ENCODE assay signal across 1 cellular context in the genomic region with DNA sequence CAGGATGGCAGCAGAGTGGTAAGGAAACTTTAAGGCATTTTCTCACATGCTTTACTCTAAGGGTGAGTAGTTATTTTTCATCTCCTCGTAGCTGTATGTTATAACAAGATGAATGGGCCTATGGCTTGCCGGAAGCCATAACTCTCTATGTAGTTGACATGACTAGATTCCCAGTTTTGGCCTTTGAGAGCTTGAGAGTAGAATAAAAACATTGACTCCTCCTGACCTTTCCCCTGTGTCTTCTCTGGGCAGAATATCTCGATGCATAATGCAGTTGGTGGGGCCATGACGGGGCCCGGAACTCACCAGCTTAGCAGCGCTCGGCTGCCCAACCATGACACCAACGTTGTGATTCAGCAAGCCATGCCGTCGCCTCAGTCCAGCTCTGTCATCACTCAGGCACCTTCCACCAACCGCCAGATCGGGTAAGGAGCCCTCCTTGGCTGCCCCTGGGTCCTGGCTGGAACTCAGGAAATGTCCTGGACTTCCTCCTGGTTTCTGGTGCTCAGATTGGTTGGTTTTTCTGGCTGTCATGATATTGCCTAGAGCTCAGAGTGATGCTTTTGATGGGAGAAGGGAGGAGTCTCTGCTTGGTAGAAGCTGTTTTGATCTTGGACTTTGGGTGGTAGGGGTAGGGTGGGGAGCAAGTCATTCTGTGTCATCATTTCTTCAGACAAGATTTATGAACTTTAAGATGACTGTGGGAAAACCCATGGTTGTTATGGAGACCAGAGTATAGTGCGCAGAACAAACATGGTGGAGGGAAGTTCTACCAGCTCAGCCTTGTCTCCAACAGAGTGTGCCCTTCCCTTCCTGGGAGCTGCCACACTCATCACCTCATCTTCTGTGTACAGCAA.
A peak's percentile ranks its signal among the peaks of the same experiment; 100 is the strongest.
TF ChIP-seq lines count a peak whose summit lies in the region.

No MANE protein-coding gene starts in this region.

TF ChIP-seq in GM12878, 131 proteins besides CTCF, POLR2A, EP300 and RAD21 (continued from another document and continues in another):
- TF ChIP-seq TAF1 (IDR thresholded peaks at IDR 0.05; ENCODE audit: borderline replicate concordance, low read depth, low read length), result peak; percentile 57; the same call in 1 of the 2 replicates
- TF ChIP-seq RCOR1 (conservative IDR thresholded peaks at IDR 0.05; ENCODE audit: low read depth, low read length), result no peak
- no peak for TF ChIP-seq SMC3 (IDR thresholded peaks at IDR 0.05; ENCODE audit: borderline replicate concordance, low read length)
- no peak for TF ChIP-seq RELA (IDR thresholded peaks at IDR 0.05; ENCODE audit: borderline replicate concordance, partially characterized antibody)
- no peak for TF ChIP-seq ZNF274 (IDR thresholded peaks at IDR 0.05; ENCODE audit: insufficient read depth, insufficient read length)
- TF ChIP-seq MYC (IDR thresholded peaks at IDR 0.05; ENCODE audit: insufficient read depth, insufficient read length, insufficient replicate concordance, low read length, severe bottlenecking), result no peak
- no peak for TF ChIP-seq EZH2 (IDR thresholded peaks at IDR 0.05; ENCODE audit: borderline replicate concordance, control insufficient read depth, low read depth, low read length)
- TF ChIP-seq, protein P1, sequence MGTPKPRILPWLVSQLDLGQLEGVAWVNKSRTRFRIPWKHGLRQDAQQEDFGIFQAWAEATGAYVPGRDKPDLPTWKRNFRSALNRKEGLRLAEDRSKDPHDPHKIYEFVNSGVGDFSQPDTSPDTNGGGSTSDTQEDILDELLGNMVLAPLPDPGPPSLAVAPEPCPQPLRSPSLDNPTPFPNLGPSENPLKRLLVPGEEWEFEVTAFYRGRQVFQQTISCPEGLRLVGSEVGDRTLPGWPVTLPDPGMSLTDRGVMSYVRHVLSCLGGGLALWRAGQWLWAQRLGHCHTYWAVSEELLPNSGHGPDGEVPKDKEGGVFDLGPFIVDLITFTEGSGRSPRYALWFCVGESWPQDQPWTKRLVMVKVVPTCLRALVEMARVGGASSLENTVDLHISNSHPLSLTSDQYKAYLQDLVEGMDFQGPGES (IDR thresholded peaks at IDR 0.05), result no peak
- no peak for TF ChIP-seq TBL1XR1 (IDR thresholded peaks at IDR 0.05; ENCODE audit: low read depth, low read length)
- peak; percentile 99 for TF ChIP-seq PAX5 (IDR thresholded peaks at IDR 0.05; ENCODE audit: borderline replicate concordance, low read depth, low read length)
- TF ChIP-seq SP1 (IDR thresholded peaks at IDR 0.05; ENCODE audit: low read depth, low read length), result no peak
- TF ChIP-seq, protein P2, sequence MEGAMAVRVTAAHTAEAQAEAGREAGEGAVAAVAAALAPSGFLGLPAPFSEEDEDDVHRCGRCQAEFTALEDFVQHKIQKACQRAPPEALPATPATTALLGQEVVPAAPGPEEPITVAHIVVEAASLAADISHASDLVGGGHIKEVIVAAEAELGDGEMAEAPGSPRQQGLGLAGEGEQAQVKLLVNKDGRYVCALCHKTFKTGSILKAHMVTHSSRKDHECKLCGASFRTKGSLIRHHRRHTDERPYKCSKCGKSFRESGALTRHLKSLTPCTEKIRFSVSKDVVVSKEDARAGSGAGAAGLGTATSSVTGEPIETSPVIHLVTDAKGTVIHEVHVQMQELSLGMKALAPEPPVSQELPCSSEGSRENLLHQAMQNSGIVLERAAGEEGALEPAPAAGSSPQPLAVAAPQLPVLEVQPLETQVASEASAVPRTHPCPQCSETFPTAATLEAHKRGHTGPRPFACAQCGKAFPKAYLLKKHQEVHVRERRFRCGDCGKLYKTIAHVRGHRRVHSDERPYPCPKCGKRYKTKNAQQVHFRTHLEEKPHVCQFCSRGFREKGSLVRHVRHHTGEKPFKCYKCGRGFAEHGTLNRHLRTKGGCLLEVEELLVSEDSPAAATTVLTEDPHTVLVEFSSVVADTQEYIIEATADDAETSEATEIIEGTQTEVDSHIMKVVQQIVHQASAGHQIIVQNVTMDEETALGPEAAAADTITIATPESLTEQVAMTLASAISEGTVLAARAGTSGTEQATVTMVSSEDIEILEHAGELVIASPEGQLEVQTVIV (IDR thresholded peaks at IDR 0.05; ENCODE audit: borderline replicate concordance, partially characterized antibody), result no peak
- no peak for TF ChIP-seq KAT2A (conservative IDR thresholded peaks at IDR 0.05; ENCODE audit: control insufficient read depth, low read depth, low read length)
- peak; percentile 56 for TF ChIP-seq SMAD1 (IDR thresholded peaks at IDR 0.05; ENCODE audit: low read depth, partially characterized antibody)
- TF ChIP-seq, protein P3, sequence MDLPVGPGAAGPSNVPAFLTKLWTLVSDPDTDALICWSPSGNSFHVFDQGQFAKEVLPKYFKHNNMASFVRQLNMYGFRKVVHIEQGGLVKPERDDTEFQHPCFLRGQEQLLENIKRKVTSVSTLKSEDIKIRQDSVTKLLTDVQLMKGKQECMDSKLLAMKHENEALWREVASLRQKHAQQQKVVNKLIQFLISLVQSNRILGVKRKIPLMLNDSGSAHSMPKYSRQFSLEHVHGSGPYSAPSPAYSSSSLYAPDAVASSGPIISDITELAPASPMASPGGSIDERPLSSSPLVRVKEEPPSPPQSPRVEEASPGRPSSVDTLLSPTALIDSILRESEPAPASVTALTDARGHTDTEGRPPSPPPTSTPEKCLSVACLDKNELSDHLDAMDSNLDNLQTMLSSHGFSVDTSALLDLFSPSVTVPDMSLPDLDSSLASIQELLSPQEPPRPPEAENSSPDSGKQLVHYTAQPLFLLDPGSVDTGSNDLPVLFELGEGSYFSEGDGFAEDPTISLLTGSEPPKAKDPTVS (IDR thresholded peaks at IDR 0.05; ENCODE audit: low read depth, low read length), result no peak
- TF ChIP-seq ATF7 (IDR thresholded peaks at IDR 0.05; ENCODE audit: low read depth), result peak; percentile 72
- TF ChIP-seq, protein P4, sequence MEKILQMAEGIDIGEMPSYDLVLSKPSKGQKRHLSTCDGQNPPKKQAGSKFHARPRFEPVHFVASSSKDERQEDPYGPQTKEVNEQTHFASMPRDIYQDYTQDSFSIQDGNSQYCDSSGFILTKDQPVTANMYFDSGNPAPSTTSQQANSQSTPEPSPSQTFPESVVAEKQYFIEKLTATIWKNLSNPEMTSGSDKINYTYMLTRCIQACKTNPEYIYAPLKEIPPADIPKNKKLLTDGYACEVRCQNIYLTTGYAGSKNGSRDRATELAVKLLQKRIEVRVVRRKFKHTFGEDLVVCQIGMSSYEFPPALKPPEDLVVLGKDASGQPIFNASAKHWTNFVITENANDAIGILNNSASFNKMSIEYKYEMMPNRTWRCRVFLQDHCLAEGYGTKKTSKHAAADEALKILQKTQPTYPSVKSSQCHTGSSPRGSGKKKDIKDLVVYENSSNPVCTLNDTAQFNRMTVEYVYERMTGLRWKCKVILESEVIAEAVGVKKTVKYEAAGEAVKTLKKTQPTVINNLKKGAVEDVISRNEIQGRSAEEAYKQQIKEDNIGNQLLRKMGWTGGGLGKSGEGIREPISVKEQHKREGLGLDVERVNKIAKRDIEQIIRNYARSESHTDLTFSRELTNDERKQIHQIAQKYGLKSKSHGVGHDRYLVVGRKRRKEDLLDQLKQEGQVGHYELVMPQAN (conservative IDR thresholded peaks at IDR 0.05), result no peak
- no peak for TF ChIP-seq YBX1 (IDR thresholded peaks at IDR 0.05)
- TF ChIP-seq, protein P5, sequence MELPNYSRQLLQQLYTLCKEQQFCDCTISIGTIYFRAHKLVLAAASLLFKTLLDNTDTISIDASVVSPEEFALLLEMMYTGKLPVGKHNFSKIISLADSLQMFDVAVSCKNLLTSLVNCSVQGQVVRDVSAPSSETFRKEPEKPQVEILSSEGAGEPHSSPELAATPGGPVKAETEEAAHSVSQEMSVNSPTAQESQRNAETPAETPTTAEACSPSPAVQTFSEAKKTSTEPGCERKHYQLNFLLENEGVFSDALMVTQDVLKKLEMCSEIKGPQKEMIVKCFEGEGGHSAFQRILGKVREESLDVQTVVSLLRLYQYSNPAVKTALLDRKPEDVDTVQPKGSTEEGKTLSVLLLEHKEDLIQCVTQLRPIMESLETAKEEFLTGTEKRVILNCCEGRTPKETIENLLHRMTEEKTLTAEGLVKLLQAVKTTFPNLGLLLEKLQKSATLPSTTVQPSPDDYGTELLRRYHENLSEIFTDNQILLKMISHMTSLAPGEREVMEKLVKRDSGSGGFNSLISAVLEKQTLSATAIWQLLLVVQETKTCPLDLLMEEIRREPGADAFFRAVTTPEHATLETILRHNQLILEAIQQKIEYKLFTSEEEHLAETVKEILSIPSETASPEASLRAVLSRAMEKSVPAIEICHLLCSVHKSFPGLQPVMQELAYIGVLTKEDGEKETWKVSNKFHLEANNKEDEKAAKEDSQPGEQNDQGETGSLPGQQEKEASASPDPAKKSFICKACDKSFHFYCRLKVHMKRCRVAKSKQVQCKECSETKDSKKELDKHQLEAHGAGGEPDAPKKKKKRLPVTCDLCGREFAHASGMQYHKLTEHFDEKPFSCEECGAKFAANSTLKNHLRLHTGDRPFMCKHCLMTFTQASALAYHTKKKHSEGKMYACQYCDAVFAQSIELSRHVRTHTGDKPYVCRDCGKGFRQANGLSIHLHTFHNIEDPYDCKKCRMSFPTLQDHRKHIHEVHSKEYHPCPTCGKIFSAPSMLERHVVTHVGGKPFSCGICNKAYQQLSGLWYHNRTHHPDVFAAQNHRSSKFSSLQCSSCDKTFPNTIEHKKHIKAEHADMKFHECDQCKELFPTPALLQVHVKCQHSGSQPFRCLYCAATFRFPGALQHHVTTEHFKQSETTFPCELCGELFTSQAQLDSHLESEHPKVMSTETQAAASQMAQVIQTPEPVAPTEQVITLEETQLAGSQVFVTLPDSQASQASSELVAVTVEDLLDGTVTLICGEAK (IDR thresholded peaks at IDR 0.05; ENCODE audit: borderline replicate concordance), result no peak; the same call in 1 of the 2 replicates
- peak; percentile 87 for TF ChIP-seq NR2F1 (conservative IDR thresholded peaks at IDR 0.05)
- TF ChIP-seq, protein P6, sequence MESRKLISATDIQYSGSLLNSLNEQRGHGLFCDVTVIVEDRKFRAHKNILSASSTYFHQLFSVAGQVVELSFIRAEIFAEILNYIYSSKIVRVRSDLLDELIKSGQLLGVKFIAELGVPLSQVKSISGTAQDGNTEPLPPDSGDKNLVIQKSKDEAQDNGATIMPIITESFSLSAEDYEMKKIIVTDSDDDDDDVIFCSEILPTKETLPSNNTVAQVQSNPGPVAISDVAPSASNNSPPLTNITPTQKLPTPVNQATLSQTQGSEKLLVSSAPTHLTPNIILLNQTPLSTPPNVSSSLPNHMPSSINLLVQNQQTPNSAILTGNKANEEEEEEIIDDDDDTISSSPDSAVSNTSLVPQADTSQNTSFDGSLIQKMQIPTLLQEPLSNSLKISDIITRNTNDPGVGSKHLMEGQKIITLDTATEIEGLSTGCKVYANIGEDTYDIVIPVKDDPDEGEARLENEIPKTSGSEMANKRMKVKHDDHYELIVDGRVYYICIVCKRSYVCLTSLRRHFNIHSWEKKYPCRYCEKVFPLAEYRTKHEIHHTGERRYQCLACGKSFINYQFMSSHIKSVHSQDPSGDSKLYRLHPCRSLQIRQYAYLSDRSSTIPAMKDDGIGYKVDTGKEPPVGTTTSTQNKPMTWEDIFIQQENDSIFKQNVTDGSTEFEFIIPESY (IDR thresholded peaks at IDR 0.05), result no peak
- TF ChIP-seq, protein P7, sequence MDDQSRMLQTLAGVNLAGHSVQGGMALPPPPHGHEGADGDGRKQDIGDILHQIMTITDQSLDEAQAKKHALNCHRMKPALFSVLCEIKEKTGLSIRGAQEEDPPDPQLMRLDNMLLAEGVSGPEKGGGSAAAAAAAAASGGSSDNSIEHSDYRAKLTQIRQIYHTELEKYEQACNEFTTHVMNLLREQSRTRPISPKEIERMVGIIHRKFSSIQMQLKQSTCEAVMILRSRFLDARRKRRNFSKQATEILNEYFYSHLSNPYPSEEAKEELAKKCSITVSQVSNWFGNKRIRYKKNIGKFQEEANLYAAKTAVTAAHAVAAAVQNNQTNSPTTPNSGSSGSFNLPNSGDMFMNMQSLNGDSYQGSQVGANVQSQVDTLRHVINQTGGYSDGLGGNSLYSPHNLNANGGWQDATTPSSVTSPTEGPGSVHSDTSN (IDR thresholded peaks at IDR 0.05; ENCODE audit: insufficient replicate concordance, low read depth, low read length), result peak; percentile 7
- TF ChIP-seq NFXL1 (IDR thresholded peaks at IDR 0.05; ENCODE audit: borderline replicate concordance), result no peak
- no peak for TF ChIP-seq ZZZ3 (IDR thresholded peaks at IDR 0.05; ENCODE audit: control insufficient read depth, insufficient read length, low read depth)
- no peak for TF ChIP-seq ZNF207 (IDR thresholded peaks at IDR 0.05; ENCODE audit: borderline replicate concordance)
- TF ChIP-seq, protein P8, sequence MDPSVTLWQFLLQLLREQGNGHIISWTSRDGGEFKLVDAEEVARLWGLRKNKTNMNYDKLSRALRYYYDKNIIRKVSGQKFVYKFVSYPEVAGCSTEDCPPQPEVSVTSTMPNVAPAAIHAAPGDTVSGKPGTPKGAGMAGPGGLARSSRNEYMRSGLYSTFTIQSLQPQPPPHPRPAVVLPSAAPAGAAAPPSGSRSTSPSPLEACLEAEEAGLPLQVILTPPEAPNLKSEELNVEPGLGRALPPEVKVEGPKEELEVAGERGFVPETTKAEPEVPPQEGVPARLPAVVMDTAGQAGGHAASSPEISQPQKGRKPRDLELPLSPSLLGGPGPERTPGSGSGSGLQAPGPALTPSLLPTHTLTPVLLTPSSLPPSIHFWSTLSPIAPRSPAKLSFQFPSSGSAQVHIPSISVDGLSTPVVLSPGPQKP (IDR thresholded peaks at IDR 0.05; ENCODE audit: low read depth, low read length), result no peak
- peak; percentile 25 for TF ChIP-seq MEF2B (IDR thresholded peaks at IDR 0.05; ENCODE audit: partially characterized antibody, poor library complexity, severe bottlenecking)
- TF ChIP-seq, protein P9, sequence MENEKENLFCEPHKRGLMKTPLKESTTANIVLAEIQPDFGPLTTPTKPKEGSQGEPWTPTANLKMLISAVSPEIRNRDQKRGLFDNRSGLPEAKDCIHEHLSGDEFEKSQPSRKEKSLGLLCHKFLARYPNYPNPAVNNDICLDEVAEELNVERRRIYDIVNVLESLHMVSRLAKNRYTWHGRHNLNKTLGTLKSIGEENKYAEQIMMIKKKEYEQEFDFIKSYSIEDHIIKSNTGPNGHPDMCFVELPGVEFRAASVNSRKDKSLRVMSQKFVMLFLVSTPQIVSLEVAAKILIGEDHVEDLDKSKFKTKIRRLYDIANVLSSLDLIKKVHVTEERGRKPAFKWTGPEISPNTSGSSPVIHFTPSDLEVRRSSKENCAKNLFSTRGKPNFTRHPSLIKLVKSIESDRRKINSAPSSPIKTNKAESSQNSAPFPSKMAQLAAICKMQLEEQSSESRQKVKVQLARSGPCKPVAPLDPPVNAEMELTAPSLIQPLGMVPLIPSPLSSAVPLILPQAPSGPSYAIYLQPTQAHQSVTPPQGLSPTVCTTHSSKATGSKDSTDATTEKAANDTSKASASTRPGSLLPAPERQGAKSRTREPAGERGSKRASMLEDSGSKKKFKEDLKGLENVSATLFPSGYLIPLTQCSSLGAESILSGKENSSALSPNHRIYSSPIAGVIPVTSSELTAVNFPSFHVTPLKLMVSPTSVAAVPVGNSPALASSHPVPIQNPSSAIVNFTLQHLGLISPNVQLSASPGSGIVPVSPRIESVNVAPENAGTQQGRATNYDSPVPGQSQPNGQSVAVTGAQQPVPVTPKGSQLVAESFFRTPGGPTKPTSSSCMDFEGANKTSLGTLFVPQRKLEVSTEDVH (IDR thresholded peaks at IDR 0.05; ENCODE audit: low read depth, partially characterized antibody), result peak; percentile 16
